1 cellular context compared by ENCODE assay signal in genomic region chr5:95858661-95859326, GRCh38.
TF ChIP-seq lines count a peak whose summit lies in the region.

No MANE protein-coding gene starts in this region.

TF ChIP-seq in K562, 482 proteins besides CTCF, POLR2A, EP300 and RAD21 (continued from another document and continues in another):
- TF ChIP-seq ZNF232 (CRISPR knock-in tag; IDR thresholded peaks at IDR 0.05) (no peak), KDM2B (CRISPR knock-in tag; IDR thresholded peaks at IDR 0.05) (0 out of 2 replicates have a peak, but pooled peaks have one; percentile 6), KHSRP (IDR thresholded peaks at IDR 0.05) (no peak), BHLHE40 (IDR thresholded peaks at IDR 0.05; ENCODE audit: low read length) (0 out of 2 replicates have a peak, but pooled peaks have one; percentile 19), LCOR (CRISPR knock-in tag; IDR thresholded peaks at IDR 0.05) (0 out of 2 replicates have a peak, but pooled peaks have one; percentile 33), HNRNPUL1 (IDR thresholded peaks at IDR 0.05; ENCODE audit: low read length) (no peak), NR2C2 (CRISPR knock-in tag; IDR thresholded peaks at IDR 0.05) (peak; percentile 69; the same call in 1 of the 2 replicates), NR2C2 (tag; IDR thresholded peaks at IDR 0.05) (no peak), ATF4 (CRISPR knock-in tag; IDR thresholded peaks at IDR 0.05) (no peak), SREBF1 (IDR thresholded peaks at IDR 0.05; ENCODE audit: borderline replicate concordance, low read depth, low read length) (no peak), ZBTB49 (CRISPR knock-in tag; IDR thresholded peaks at IDR 0.05; ENCODE audit: borderline replicate concordance) (no peak), KLF16 (IDR thresholded peaks at IDR 0.05) (0 out of 2 replicates have a peak, but pooled peaks have one; percentile 5), PHF8 (IDR thresholded peaks at IDR 0.05; ENCODE audit: borderline replicate concordance, low read length) (no peak), RBM22 (IDR thresholded peaks at IDR 0.05; ENCODE audit: low read depth, low read length, poor library complexity, severe bottlenecking) (no peak), ZFP91 (CRISPR knock-in tag; IDR thresholded peaks at IDR 0.05) (peak; percentile 65; the same call in 1 of the 2 replicates), MBD1 (CRISPR knock-in tag; IDR thresholded peaks at IDR 0.05) (no peak), NRF1 (conservative IDR thresholded peaks at IDR 0.05 in 1 of 2, IDR thresholded peaks at IDR 0.05 in 1 of 2) (peak; percentile 34 to 59; a peak in 2 of 4 replicates), ATF1 (CRISPR knock-in tag; IDR thresholded peaks at IDR 0.05) (no peak), ATF1 (tag; IDR thresholded peaks at IDR 0.05) (peak; percentile 60), POLR2AphosphoS2 (IDR thresholded peaks at IDR 0.05; ENCODE audit: low read length) (no peak), ZNF12 (CRISPR knock-in tag; IDR thresholded peaks at IDR 0.05) (no peak), L3MBTL2 (IDR thresholded peaks at IDR 0.05) (peak; percentile 25; the same call in 1 of the 2 replicates), FOXP1 (CRISPR knock-in tag; IDR thresholded peaks at IDR 0.05) (no peak), SIRT6 (IDR thresholded peaks at IDR 0.05; ENCODE audit: low read depth, low read length) (no peak), ZFX (CRISPR knock-in tag; IDR thresholded peaks at IDR 0.05) (no peak), NFE2 (IDR thresholded peaks at IDR 0.05; ENCODE audit: low read depth) (no peak), EP400 (IDR thresholded peaks at IDR 0.05) (no peak), PHB (CRISPR knock-in tag; IDR thresholded peaks at IDR 0.05) (no peak), ZNF253 (CRISPR knock-in tag; conservative IDR thresholded peaks at IDR 0.05) (no peak), E2F1 (CRISPR knock-in tag; IDR thresholded peaks at IDR 0.05) (peak; percentile 47; the same call in 1 of the 2 replicates), SP1 (CRISPR knock-in tag; IDR thresholded peaks at IDR 0.05) (peak; percentile 55), ZNF384 (IDR thresholded peaks at IDR 0.05; ENCODE audit: low read depth, low read length) (0 out of 2 replicates have a peak, but pooled peaks have one; percentile 41), TFE3 (CRISPR knock-in tag; IDR thresholded peaks at IDR 0.05) (no peak), SMARCA5 (IDR thresholded peaks at IDR 0.05) (no peak), MCM7 (IDR thresholded peaks at IDR 0.05) (no peak), ZNF197 (CRISPR knock-in tag; IDR thresholded peaks at IDR 0.05; ENCODE audit: low read depth) (no peak), ZNF146 (CRISPR knock-in tag; IDR thresholded peaks at IDR 0.05; ENCODE audit: unreplicated experiment) (no peak), ZBTB2 (IDR thresholded peaks at IDR 0.05) (no peak), CBX3 (IDR thresholded peaks at IDR 0.05; ENCODE audit: borderline replicate concordance in 1 of 2, low read length in 2 of 2) (no peak; a peak in 1 of 3 replicates), RNF219 (CRISPR knock-in tag; IDR thresholded peaks at IDR 0.05) (no peak), ATF3 (IDR thresholded peaks at IDR 0.05) (peak; percentile 67), ATF3 (CRISPR knock-in tag; conservative IDR thresholded peaks at IDR 0.05) (peak; percentile 80), PRPF4 (IDR thresholded peaks at IDR 0.05; ENCODE audit: insufficient read depth, low read depth, low read length, poor library complexity, severe bottlenecking) (no peak), MXI1 (IDR thresholded peaks at IDR 0.05; ENCODE audit: low read depth, low read length) (no peak), PTBP1 (IDR thresholded peaks at IDR 0.05; ENCODE audit: low read depth, low read length) (no peak), PML (IDR thresholded peaks at IDR 0.05; ENCODE audit: low read length) (no peak), STAT6 (CRISPR knock-in tag; IDR thresholded peaks at IDR 0.05) (peak; percentile 80; the same call in 1 of the 2 replicates), SRF (CRISPR knock-in tag; IDR thresholded peaks at IDR 0.05) (peak in 1 of 2 experiments; percentile 93; a peak in 1 of 4 replicates), ZNF75A (CRISPR knock-in tag; IDR thresholded peaks at IDR 0.05) (no peak), ZFP1 (CRISPR knock-in tag; IDR thresholded peaks at IDR 0.05) (no peak), FOXA3 (CRISPR knock-in tag; conservative IDR thresholded peaks at IDR 0.05 in 1 of 2, IDR thresholded peaks at IDR 0.05 in 1 of 2) (0 out of 4 replicates have a peak, but pooled peaks of 1 of the 2 experiments have one; percentile 24)
